In genomic region chr4:3852751-3853150, GRCh38 we compare ENCODE assay signal across 29 cellular contexts.
"Had no signal": no experiment of that assay in that cellular context is flagged by ENCODE, and none has a peak within 500 bp of the region (broad histone marks: within the 10 kb centered on the region; RNA-seq: fewer than 3 reads in every experiment).

No MANE protein-coding gene starts in this region.

- H3K36me3 ChIP-seq: ascending aorta, cardiac muscle cell had no signal

- FAIRE-seq: bronchial epithelial cell, TTC549 had no signal

- H3K27ac ChIP-seq: ascending aorta, cardiac muscle cell had no signal

- H3K27me3 ChIP-seq: ascending aorta had no signal

- DNase-seq: activated B cell treated with CpG ODN at 0.5 μM for 24 hours; activated CD4-positive, alpha-beta memory T cell treated with anti-CD3 and anti-CD28 coated beads, Interleukin-2, amount 10 ng/mL, durations not matched to agents 7 days and 5 days; activated CD4-positive, alpha-beta T cell treated with anti-CD3 and anti-CD28 coated beads for 48 hours; activated CD4-positive, alpha-beta T cell treated with anti-CD3 and anti-CD28 coated beads, Interleukin-2, amount 10 ng/mL, durations not matched to agents 7 days and 5 days; activated CD4-positive, alpha-beta T cell treated with anti-CD3 and anti-CD28 coated beads, Interleukin-2, amount 50 U/mL, for 48 hours; activated CD4-positive, CD25-positive, alpha-beta regulatory T cell treated with anti-CD3 and anti-CD28 coated beads, Interleukin-2, amount 50 U/mL, for 72 hours; activated CD8-positive, alpha-beta memory T cell treated with anti-CD3 and anti-CD28 coated beads for 24 hours; activated CD8-positive, alpha-beta memory T cell treated with anti-CD3 and anti-CD28 coated beads, Interleukin-2, amount 10 ng/mL, durations not matched to agents 7 days and 5 days; activated CD8-positive, alpha-beta memory T cell treated with anti-CD3 and anti-CD28 coated beads, Interleukin-2, amount 50 U/mL, for 48 hours; activated CD8-positive, alpha-beta T cell treated with anti-CD3 and anti-CD28 coated beads, Interleukin-2, amount 10 ng/mL, durations not matched to agents 7 days and 5 days; activated effector memory CD4-positive, alpha-beta T cell treated with Interleukin-2 at 50 U/mL for 16 hours; activated gamma-delta T cell; activated naive CD4-positive, alpha-beta T cell treated with anti-CD3 and anti-CD28 coated beads, Interleukin-2, amount 10 ng/mL, durations not matched to agents 7 days and 5 days; activated naive CD4-positive, alpha-beta T cell treated with Interleukin-2 at 50 U/mL for 16 hours; activated naive CD8-positive, alpha-beta T cell treated with anti-CD3 and anti-CD28 coated beads, Interleukin-2, amount 10 ng/mL, durations not matched to agents 7 days and 5 days; activated naive CD8-positive, alpha-beta T cell treated with anti-CD3 and anti-CD28 coated beads, Interleukin-2, amount 50 U/mL, for 24 hours; activated T-cell treated with anti-CD3 and anti-CD28 coated beads, Interleukin-2, amount 50 U/mL, for 24 hours; activated T-cell treated with anti-CD3 and anti-CD28 coated beads, Interleukin-2, amount 50 U/mL, for 48 hours; amygdala; anterior cingulate cortex; caudate nucleus; cerebellar nuclear complex; T-cell; T-helper 2 cell; T-helper 9 cell had no signal

- H3K4me3 ChIP-seq: ascending aorta, cardiac muscle cell had no signal

- H3K4me1 ChIP-seq: ascending aorta had no signal
